In genomic region chr6:39772559-39773283, GRCh38 we compare ENCODE assay signal across 26 cellular contexts. TPM values are rescaled to one million over a fixed set of nuclear protein-coding genes. Genes with fewer than 3 reads are reported as not detected.
A peak's percentile ranks its signal among the peaks of the same experiment; 100 is the strongest.
DNase-seq lines count a peak whose midpoint lies in the region; ATAC-seq and TF ChIP-seq lines count a peak whose summit lies in the region.
"Had no signal": no experiment of that assay in that cellular context is flagged by ENCODE, and none has a peak within 500 bp of the region (broad histone marks: within the 10 kb centered on the region; RNA-seq: fewer than 3 reads in every experiment).

No MANE protein-coding gene starts in this region.

- no peak overlapping the region for H3K27ac Mint-ChIP-seq in activated T-helper 1 cell treated with anti-CD3 and anti-CD28 coated beads, Interleukin-12 subunit alpha, Interleukin-12 subunit beta, Interleukin-2, Interleukin-4 antibody, amounts not matched to agents 30 ng/mL and 10 ng/mL and 1 ng/mL, durations not matched to agents 14 hours and 24 hours and 36 hours
- H3K27ac Mint-ChIP-seq: activated naive CD4-positive, alpha-beta T cell treated with anti-CD3 and anti-CD28 coated beads, Interleukin-2, amount 50 U/mL, for 24 hours; CD8-positive, alpha-beta memory T cell; naive thymus-derived CD8-positive, alpha-beta T cell; T-helper 1 cell treated with Interleukin-12 subunit alpha and Interleukin-12 subunit beta and Interleukin-4 antibody, amounts not matched to agents 30 μg/mL and 1 μg/mL, for 36 hours had no signal

- H3K4me1 Mint-ChIP-seq in activated T-helper 1 cell treated with anti-CD3 and anti-CD28 coated beads, Interleukin-12 subunit alpha, Interleukin-12 subunit beta, Interleukin-2, Interleukin-4 antibody, amounts not matched to agents 30 ng/mL and 10 ng/mL and 1 ng/mL, durations not matched to agents 14 hours and 24 hours and 36 hours (ENCODE audit: low read depth): no peaks in the 10 kb centered on the region
- H3K4me1 Mint-ChIP-seq: activated naive CD4-positive, alpha-beta T cell treated with anti-CD3 and anti-CD28 coated beads, Interleukin-2, amount 50 U/mL, for 24 hours; CD8-positive, alpha-beta memory T cell; naive thymus-derived CD8-positive, alpha-beta T cell had no signal

- DNase-seq in EH (ENCODE audit: low read depth) (peak; percentile 91), ascending aorta (ENCODE audit: low spot score in 2 of 2) (no peak), suprapubic skin (ENCODE audit: low spot score in 2 of 2) (no peak), inferior parietal cortex (ENCODE audit: extremely low spot score) (no peak), NCI-H2081 treated with DMSO at 0.1 percent for 48 hours (lab: John Stamatoyannopoulos, UW) (no peak)
- DNase-seq in activated T-helper 1 cell treated with anti-CD3 and anti-CD28 coated beads, Interleukin-12 subunit alpha, Interleukin-12 subunit beta, Interleukin-2, Interleukin-4 antibody, amounts not matched to agents 30 ng/mL and 10 ng/mL and 1 ng/mL, durations not matched to agents 14 hours and 24 hours and 36 hours (ENCODE audit: low spot score): no peak
- DNase-seq: activated CD4-positive, alpha-beta T cell treated with anti-CD3 and anti-CD28 coated beads for 4 hours; activated T-cell treated with anti-CD3 and anti-CD28 coated beads, Interleukin-2, amount 50 U/mL, for 4 hours; CD8-positive, alpha-beta memory T cell; cerebellar nuclear complex; DMS53; effector CD8-positive, alpha-beta T cell; left colon; mesendoderm; MM.1S; naive thymus-derived CD8-positive, alpha-beta T cell; NCI-H1436; NCI-H524; stimulated activated CD8-positive, alpha-beta memory T cell treated with anti-CD3 and anti-CD28 coated beads, Interleukin-4, amount 100 ng/mL, for 48 hours had no signal

- intact Hi-C loops in ascending aorta (cut with DNase I): no loop called here
- intact Hi-C loops in activated T-helper 1 cell treated with anti-CD3 and anti-CD28 coated beads, Interleukin-12 subunit alpha, Interleukin-12 subunit beta, Interleukin-2, Interleukin-4 antibody, amounts not matched to agents 30 ng/mL and 10 ng/mL and 1 ng/mL, durations not matched to agents 14 hours and 24 hours and 36 hours (cut with micrococcal nuclease): no loop called here

- H3K4me3 ChIP-seq in ascending aorta (no peak overlapping the region), suprapubic skin (no peak overlapping the region)
- H3K4me3 ChIP-seq: right atrium auricular region had no signal

- TF ChIP-seq EP300 in suprapubic skin (IDR thresholded peaks at IDR 0.05): peak; percentile 27

- no peaks in the 10 kb centered on the region for H3K9me3 Mint-ChIP-seq in activated T-helper 1 cell treated with anti-CD3 and anti-CD28 coated beads, Interleukin-12 subunit alpha, Interleukin-12 subunit beta, Interleukin-2, Interleukin-4 antibody, amounts not matched to agents 30 ng/mL and 10 ng/mL and 1 ng/mL, durations not matched to agents 14 hours and 24 hours and 36 hours
- H3K9me3 Mint-ChIP-seq: activated naive CD4-positive, alpha-beta T cell treated with anti-CD3 and anti-CD28 coated beads, Interleukin-2, amount 50 U/mL, for 24 hours; activated T-cell treated with anti-CD3 and anti-CD28 coated beads, Interleukin-2, amount 50 U/mL, for 4 hours; CD8-positive, alpha-beta memory T cell; naive thymus-derived CD8-positive, alpha-beta T cell; T-helper 1 cell treated with Interleukin-12 subunit alpha and Interleukin-12 subunit beta and Interleukin-4 antibody, amounts not matched to agents 30 μg/mL and 1 μg/mL, for 36 hours had no signal

- H3K27me3 Mint-ChIP-seq in activated T-helper 1 cell treated with anti-CD3 and anti-CD28 coated beads, Interleukin-12 subunit alpha, Interleukin-12 subunit beta, Interleukin-2, Interleukin-4 antibody, amounts not matched to agents 30 ng/mL and 10 ng/mL and 1 ng/mL, durations not matched to agents 14 hours and 24 hours and 36 hours (ENCODE audit: insufficient read depth): no peaks in the 10 kb centered on the region

- H3K4me3 Mint-ChIP-seq in activated T-helper 1 cell treated with anti-CD3 and anti-CD28 coated beads, Interleukin-12 subunit alpha, Interleukin-12 subunit beta, Interleukin-2, Interleukin-4 antibody, amounts not matched to agents 30 ng/mL and 10 ng/mL and 1 ng/mL, durations not matched to agents 14 hours and 24 hours and 36 hours: no peak overlapping the region
- H3K4me3 Mint-ChIP-seq: activated naive CD4-positive, alpha-beta T cell treated with anti-CD3 and anti-CD28 coated beads, Interleukin-2, amount 50 U/mL, for 24 hours; activated T-cell treated with anti-CD3 and anti-CD28 coated beads, Interleukin-2, amount 50 U/mL, for 4 hours; CD8-positive, alpha-beta memory T cell; naive thymus-derived CD8-positive, alpha-beta T cell; T-helper 1 cell treated with Interleukin-12 subunit alpha and Interleukin-12 subunit beta and Interleukin-4 antibody, amounts not matched to agents 30 μg/mL and 1 μg/mL, for 36 hours had no signal

- H3K27ac ChIP-seq in ascending aorta (peak overlapping the region; percentile 47 to 61), layer of hippocampus (ENCODE audit: low read depth, low read length) (peak overlapping the region; percentile 4), suprapubic skin (no peak overlapping the region)
- H3K27ac ChIP-seq: right atrium auricular region had no signal

- peaks cover 0 to 7% of the 10 kb centered on the region in 2 donors for H3K4me1 ChIP-seq in ascending aorta
- no peaks in the 10 kb centered on the region for H3K4me1 ChIP-seq in suprapubic skin

- H3K36me3 Mint-ChIP-seq in activated T-helper 1 cell treated with anti-CD3 and anti-CD28 coated beads, Interleukin-12 subunit alpha, Interleukin-12 subunit beta, Interleukin-2, Interleukin-4 antibody, amounts not matched to agents 30 ng/mL and 10 ng/mL and 1 ng/mL, durations not matched to agents 14 hours and 24 hours and 36 hours (ENCODE audit: low read depth): no peaks in the 10 kb centered on the region
- H3K36me3 Mint-ChIP-seq: activated naive CD4-positive, alpha-beta T cell treated with anti-CD3 and anti-CD28 coated beads, Interleukin-2, amount 50 U/mL, for 24 hours; CD8-positive, alpha-beta memory T cell; naive thymus-derived CD8-positive, alpha-beta T cell had no signal

- TF ChIP-seq POLR2A in suprapubic skin (IDR thresholded peaks at IDR 0.05): no peak

- TF ChIP-seq CTCF in ascending aorta (IDR thresholded peaks at IDR 0.05): no peak
- no peak for TF ChIP-seq CTCF in suprapubic skin (IDR thresholded peaks at IDR 0.05)

- H3K27me3 ChIP-seq in ascending aorta (no peaks in the 10 kb centered on the region), layer of hippocampus (ENCODE audit: control insufficient read depth, insufficient read depth, low read length) (no peaks in the 10 kb centered on the region), suprapubic skin (no peaks in the 10 kb centered on the region)
- H3K27me3 ChIP-seq: right atrium auricular region had no signal

- 59% methylated on average over 6 of the region's 6 CpGs for WGBS in suprapubic skin

- ATAC-seq in HG03565 (IDR thresholded peaks at IDR 0.05; ENCODE audit: unreplicated experiment): no peak
- ATAC-seq: activated T-cell treated with anti-CD3 and anti-CD28 coated beads, Interleukin-2, amount 50 U/mL, for 4 hours; esophagus mucosa; left colon; naive thymus-derived CD8-positive, alpha-beta T cell had no signal

- H3K36me3 ChIP-seq in ascending aorta (no peaks in the 10 kb centered on the region), suprapubic skin (no peaks in the 10 kb centered on the region)
- H3K36me3 ChIP-seq: right atrium auricular region had no signal

- H3K9me3 ChIP-seq in ascending aorta: no peaks in the 10 kb centered on the region
- H3K9me3 ChIP-seq in suprapubic skin: no peaks in the 10 kb centered on the region
- H3K9me3 ChIP-seq: right atrium auricular region had no signal

RNA-seq across cellular contexts. Expression of gene DAAM2, which starts 19.5 kb away (rescaled TPM):
- total RNA-seq in ascending aorta: 44.0 TPM
- total RNA-seq in suprapubic skin: 10 to 100 TPM in 2 of 4 donors, 1 to 10 TPM in 2; 4.7 to 17.6 (median 9.9) TPM
- total RNA-seq in activated T-helper 1 cell treated with anti-CD3 and anti-CD28 coated beads, Interleukin-12 subunit alpha, Interleukin-12 subunit beta, Interleukin-2, Interleukin-4 antibody, amounts not matched to agents 30 ng/mL and 10 ng/mL and 1 ng/mL, durations not matched to agents 14 hours and 24 hours and 36 hours: not detected in 2 replicates
- total RNA-seq: activated CD8-positive, alpha-beta memory T cell treated with anti-CD3 and anti-CD28 coated beads for 36 hours; CD8-positive, alpha-beta memory T cell; naive thymus-derived CD8-positive, alpha-beta T cell had no signal

RNA-seq across cellular contexts. Expression of gene KIF6, which starts 47.5 kb away (rescaled TPM):
- total RNA-seq in ascending aorta: 0.43 TPM
- total RNA-seq in suprapubic skin: 1 to 10 TPM in 1 of 4 donors, under 1 TPM in 1, not detected in 2; 0.18 to 1.1 TPM
- 0.08 and 0.15 TPM in 2 replicates for total RNA-seq in activated T-helper 1 cell treated with anti-CD3 and anti-CD28 coated beads, Interleukin-12 subunit alpha, Interleukin-12 subunit beta, Interleukin-2, Interleukin-4 antibody, amounts not matched to agents 30 ng/mL and 10 ng/mL and 1 ng/mL, durations not matched to agents 14 hours and 24 hours and 36 hours
- total RNA-seq: naive thymus-derived CD8-positive, alpha-beta T cell; right atrium auricular region had no signal
